1 cellular context compared by ENCODE assay signal in genomic region chr22:37107779-37108621, GRCh38.
TF ChIP-seq lines count a peak whose summit lies in the region.

No MANE protein-coding gene starts in this region.

TF ChIP-seq in HepG2, 621 proteins besides CTCF, POLR2A, EP300 and RAD21 (continued from another document):
- TF ChIP-seq GRHL1 (CRISPR knock-in tag; conservative IDR thresholded peaks at IDR 0.05) (no peak), ARID3A (IDR thresholded peaks at IDR 0.05; ENCODE audit: low read depth, low read length) (no peak), E2F5 (CRISPR knock-in tag; conservative IDR thresholded peaks at IDR 0.05) (no peak), ZNF264 (CRISPR knock-in tag; IDR thresholded peaks at IDR 0.05) (0 out of 2 replicates have a peak, but pooled peaks have one; percentile 27), CHD4 (IDR thresholded peaks at IDR 0.05; ENCODE audit: borderline replicate concordance, low read length) (peak; percentile 61; the same call in 1 of the 2 replicates), ZNF775 (CRISPR knock-in tag; IDR thresholded peaks at IDR 0.05; ENCODE audit: borderline replicate concordance) (no peak), GLMP (CRISPR knock-in tag; IDR thresholded peaks at IDR 0.05; ENCODE audit: borderline replicate concordance) (no peak), CEBPB (IDR thresholded peaks at IDR 0.05; ENCODE audit: borderline replicate concordance, low read depth, low read length) (no peak), NR3C1 (CRISPR knock-in tag; IDR thresholded peaks at IDR 0.05) (no peak), ZNF749 (CRISPR knock-in tag; IDR thresholded peaks at IDR 0.05; ENCODE audit: borderline replicate concordance) (no peak)
